Comparison of ENCODE assay signal across 9 cellular contexts in the genomic region with DNA sequence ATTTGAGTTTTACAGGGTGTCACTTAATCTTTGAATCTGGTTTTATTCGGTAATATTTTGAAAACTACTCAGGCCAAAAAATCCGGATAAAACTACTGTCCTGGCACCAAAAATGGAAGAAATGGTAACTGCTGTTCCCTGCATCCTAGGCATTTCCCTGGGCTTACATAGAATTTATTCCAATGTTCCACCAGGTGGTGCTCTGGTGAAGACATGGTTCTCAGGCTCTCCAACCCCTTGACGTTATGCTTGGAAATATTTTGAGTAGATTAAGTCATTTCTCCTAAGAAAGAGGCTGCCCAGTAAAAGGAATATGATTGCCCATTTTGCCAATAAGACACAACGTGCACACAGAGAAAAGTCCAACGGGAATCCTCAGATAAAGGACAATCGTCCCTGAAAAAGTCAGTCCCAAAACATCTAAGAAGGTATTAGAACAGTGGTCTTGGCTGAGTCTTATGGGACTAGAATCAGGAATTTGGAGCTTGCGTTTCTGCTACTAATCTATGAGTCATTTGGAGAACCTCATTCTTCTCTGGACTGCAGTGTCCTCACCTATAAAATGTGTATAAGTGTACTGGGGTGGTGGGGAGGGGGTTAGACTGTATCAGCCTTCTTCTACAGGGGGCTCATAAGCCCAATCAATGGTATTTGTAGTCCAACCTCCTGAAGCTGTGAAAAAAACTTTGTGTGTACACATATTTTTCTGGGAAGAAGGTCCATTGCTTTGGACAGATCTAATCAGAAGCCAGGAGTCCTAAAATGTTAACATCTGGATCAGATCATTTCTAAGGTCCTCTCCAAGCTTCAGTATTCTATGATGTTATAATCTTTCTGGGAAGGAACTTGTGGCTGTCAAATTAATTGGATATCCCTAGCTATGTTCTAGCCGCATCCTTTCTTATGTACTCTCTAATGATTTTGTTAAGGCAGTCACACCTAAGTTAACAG.
DNase-seq lines count a peak whose midpoint lies in the region; ATAC-seq, FAIRE-seq and TF ChIP-seq lines count a peak whose summit lies in the region.
"Had no signal": no experiment of that assay in that cellular context is flagged by ENCODE, and none has a peak within 500 bp of the region (broad histone marks: within the 10 kb centered on the region; RNA-seq: fewer than 3 reads in every experiment).

No MANE protein-coding gene starts in this region.

- H3K4me2 ChIP-seq in astrocyte (ENCODE audit: low read length): no peak overlapping the region

- H3K9me3 ChIP-seq in astrocyte (ENCODE audit: insufficient read depth, low read depth, low read length): no peaks in the 10 kb centered on the region

- TF ChIP-seq CTCF in astrocyte (IDR thresholded peaks at IDR 0.05; ENCODE audit: insufficient read depth, low read depth, low read length) (peak; percentile 64), type B pancreatic cell (conservative IDR thresholded peaks at IDR 0.05) (peak; percentile 68)

- FAIRE-seq in astrocyte (lab: Jason Lieb, UNC) (peak; percentile 32), islet of Langerhans (lab: Jason Lieb, UNC) (peak; percentile 99)

- intact Hi-C loops in activated T-helper 2 cell treated with anti-CD3 and anti-CD28 coated beads, Interferon-gamma antibody, Interleukin-2, Interleukin-4, amounts not matched to agents 10 μg/mL and 5 μg/mL and 100 μg/mL, durations not matched to agents 14 hours and 24 hours and 36 hours (cut with micrococcal nuclease): no loop called here

- no peak overlapping the region for H3K27ac Mint-ChIP-seq in astrocyte (ENCODE audit: unreplicated experiment)
- no peak overlapping the region for H3K27ac Mint-ChIP-seq in type B pancreatic cell
- H3K27ac Mint-ChIP-seq in activated T-helper 2 cell treated with anti-CD3 and anti-CD28 coated beads, Interferon-gamma antibody, Interleukin-2, Interleukin-4, amounts not matched to agents 10 μg/mL and 5 μg/mL and 100 μg/mL, durations not matched to agents 14 hours and 24 hours and 36 hours: no peak overlapping the region
- H3K27ac Mint-ChIP-seq: CD4-positive, CD25-positive, alpha-beta regulatory T cell had no signal

- H3K4me1 ChIP-seq in astrocyte (ENCODE audit: insufficient read depth, low read length): no peaks in the 10 kb centered on the region

- no peaks in the 10 kb centered on the region for H3K27me3 ChIP-seq in astrocyte (ENCODE audit: insufficient read depth, low read length)

- H3K9me3 Mint-ChIP-seq in astrocyte (ENCODE audit: unreplicated experiment): no peaks in the 10 kb centered on the region
- H3K9me3 Mint-ChIP-seq in type B pancreatic cell: no peaks in the 10 kb centered on the region
- H3K9me3 Mint-ChIP-seq in activated T-helper 2 cell treated with anti-CD3 and anti-CD28 coated beads, Interferon-gamma antibody, Interleukin-2, Interleukin-4, amounts not matched to agents 10 μg/mL and 5 μg/mL and 100 μg/mL, durations not matched to agents 14 hours and 24 hours and 36 hours: peaks cover 6% of the 10 kb centered on the region

- no peaks in the 10 kb centered on the region for H3K36me3 ChIP-seq in astrocyte (ENCODE audit: insufficient read depth, low read length)

- no peak overlapping the region for H3K9ac ChIP-seq in astrocyte (ENCODE audit: low read length)

- H3K27me3 Mint-ChIP-seq in astrocyte (ENCODE audit: low read depth, unreplicated experiment) (no peaks in the 10 kb centered on the region), type B pancreatic cell (peaks cover 7% of the 10 kb centered on the region)
- H3K27me3 Mint-ChIP-seq in activated T-helper 2 cell treated with anti-CD3 and anti-CD28 coated beads, Interferon-gamma antibody, Interleukin-2, Interleukin-4, amounts not matched to agents 10 μg/mL and 5 μg/mL and 100 μg/mL, durations not matched to agents 14 hours and 24 hours and 36 hours (ENCODE audit: low read depth): no peaks in the 10 kb centered on the region
- H3K27me3 Mint-ChIP-seq: CD4-positive, CD25-positive, alpha-beta regulatory T cell had no signal

- H3K36me3 Mint-ChIP-seq in astrocyte (ENCODE audit: low read depth, unreplicated experiment) (no peaks in the 10 kb centered on the region), type B pancreatic cell (no peaks in the 10 kb centered on the region)
- H3K36me3 Mint-ChIP-seq in activated T-helper 2 cell treated with anti-CD3 and anti-CD28 coated beads, Interferon-gamma antibody, Interleukin-2, Interleukin-4, amounts not matched to agents 10 μg/mL and 5 μg/mL and 100 μg/mL, durations not matched to agents 14 hours and 24 hours and 36 hours (ENCODE audit: low read depth): no peaks in the 10 kb centered on the region
- H3K36me3 Mint-ChIP-seq: CD4-positive, CD25-positive, alpha-beta regulatory T cell had no signal

- H3K4me3 Mint-ChIP-seq in astrocyte (ENCODE audit: unreplicated experiment) (no peak overlapping the region), type B pancreatic cell (no peak overlapping the region)
- H3K4me3 Mint-ChIP-seq in activated T-helper 2 cell treated with anti-CD3 and anti-CD28 coated beads, Interferon-gamma antibody, Interleukin-2, Interleukin-4, amounts not matched to agents 10 μg/mL and 5 μg/mL and 100 μg/mL, durations not matched to agents 14 hours and 24 hours and 36 hours (ENCODE audit: low read depth): no peak overlapping the region
- H3K4me3 Mint-ChIP-seq: CD4-positive, CD25-positive, alpha-beta regulatory T cell had no signal

- ATAC-seq in HG03469 (IDR thresholded peaks at IDR 0.05; ENCODE audit: unreplicated experiment): no peak

- peaks cover 21% of the 10 kb centered on the region for H3K4me1 Mint-ChIP-seq in astrocyte (ENCODE audit: low read depth, unreplicated experiment)
- H3K4me1 Mint-ChIP-seq in type B pancreatic cell (ENCODE audit: unreplicated experiment): peaks cover 12% of the 10 kb centered on the region
- H3K4me1 Mint-ChIP-seq in activated T-helper 2 cell treated with anti-CD3 and anti-CD28 coated beads, Interferon-gamma antibody, Interleukin-2, Interleukin-4, amounts not matched to agents 10 μg/mL and 5 μg/mL and 100 μg/mL, durations not matched to agents 14 hours and 24 hours and 36 hours (ENCODE audit: low read depth): no peaks in the 10 kb centered on the region
- H3K4me1 Mint-ChIP-seq: CD4-positive, CD25-positive, alpha-beta regulatory T cell had no signal

- no peak overlapping the region for H3K4me3 ChIP-seq in astrocyte (ENCODE audit: insufficient read depth, low read depth, low read length)

- H3K79me2 ChIP-seq in astrocyte (ENCODE audit: insufficient read depth, low read length): no peaks in the 10 kb centered on the region

- DNase-seq in NCI-H2029 treated with DMSO at 0.1 percent for 48 hours (lab: John Stamatoyannopoulos, UW): peak; percentile 7
- no peak for DNase-seq in NCI-H2029 (lab: John Stamatoyannopoulos, UW)
- peak; percentile 35 for DNase-seq in NCI-H146 treated with DMSO at 0.1 percent for 48 hours (lab: John Stamatoyannopoulos, UW; ENCODE audit: unreplicated experiment)
- peak; percentile 58 for DNase-seq in astrocyte (ENCODE audit: low read depth)
- no peak for DNase-seq in type B pancreatic cell (ENCODE audit: extremely low spot score, unreplicated experiment)
- no peak for DNase-seq in activated T-helper 2 cell treated with anti-CD3 and anti-CD28 coated beads, Interferon-gamma antibody, Interleukin-2, Interleukin-4, amounts not matched to agents 10 μg/mL and 5 μg/mL and 100 μg/mL, durations not matched to agents 14 hours and 24 hours and 36 hours (ENCODE audit: low spot score)
- DNase-seq: CD4-positive, CD25-positive, alpha-beta regulatory T cell had no signal

- H2AFZ ChIP-seq in astrocyte (ENCODE audit: low read depth, low read length): no peak overlapping the region

- H3K27ac ChIP-seq in astrocyte (ENCODE audit: low read depth, low read length): no peak overlapping the region

- no peaks in the 10 kb centered on the region for H4K20me1 ChIP-seq in astrocyte (ENCODE audit: insufficient read depth, low read length)

Comparison
In these comparisons a context has a peak if more than half of its experiments do, and no peak if none do; other contexts are left out.
1. DNase-seq: peak in NCI-H2029 treated with DMSO at 0.1 percent for 48 hours (single experiment), NCI-H146 treated with DMSO at 0.1 percent for 48 hours (single experiment) and astrocyte (single experiment); none in NCI-H2029 (single experiment), type B pancreatic cell (single experiment) and activated T-helper 2 cell treated with anti-CD3 and anti-CD28 coated beads, Interferon-gamma antibody, Interleukin-2, Interleukin-4, amounts not matched to agents 10 μg/mL and 5 μg/mL and 100 μg/mL, durations not matched to agents 14 hours and 24 hours and 36 hours (single experiment).